In the genomic region with DNA sequence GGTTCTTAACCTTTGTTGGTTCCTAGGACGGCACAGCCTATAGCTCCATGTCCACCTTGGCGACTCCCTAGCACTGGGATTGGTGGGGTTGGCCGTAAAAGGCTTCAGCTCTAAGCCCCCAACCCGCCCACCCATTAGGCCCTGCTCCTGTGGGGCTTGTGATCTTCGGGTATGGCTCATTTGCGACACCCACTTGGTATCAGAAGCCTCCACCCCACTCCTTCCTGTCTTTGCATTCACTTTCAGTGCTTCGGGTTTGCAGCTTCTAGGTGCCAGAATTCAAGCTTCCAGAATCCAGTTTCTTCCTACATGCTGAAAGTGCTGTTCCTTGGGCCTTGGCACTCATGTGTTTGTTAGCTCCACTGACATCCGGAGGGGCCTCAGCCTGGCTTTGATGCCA, we compare ENCODE assay signal across 23 cellular contexts. TPM values are rescaled to one million over a fixed set of nuclear protein-coding genes. Genes with fewer than 3 reads are reported as not detected.
"Had no signal": no experiment of that assay in that cellular context is flagged by ENCODE, and none has a peak within 500 bp of the region (broad histone marks: within the 10 kb centered on the region; RNA-seq: fewer than 3 reads in every experiment).

No MANE protein-coding gene starts in this region.

- H3K4me1 ChIP-seq: SJSA1 had no signal

- H3K27ac ChIP-seq: HL-60, KMS-11, SJSA1, SK-N-MC had no signal

- ATAC-seq: K562 had no signal

- H3K36me3 ChIP-seq: SJSA1 had no signal

- DNase-seq: Kasumi-1, MM.1S, NCI-H1092 treated with DMSO at 0.1 percent for 48 hours, NCI-H1436, NCI-H187, NCI-H2029, NCI-H2081 treated with DMSO at 0.1 percent for 48 hours, NCI-H2171 treated with DMSO at 0.1 percent for 48 hours, NCI-H2227 treated with DMSO at 0.1 percent for 48 hours, NCI-H524, NCI-H526 treated with DMSO at 0.1 percent for 48 hours, NCI-H748 treated with DMSO at 0.1 percent for 48 hours, Right ventricle myocardium superior, RPMI8226, SIG-M5 had no signal

- H3K9me3 ChIP-seq: SJSA1 had no signal

- H3K4me2 ChIP-seq: KMS-11 had no signal

- H3K9ac ChIP-seq: KMS-11 had no signal

- H3K4me3 ChIP-seq: K562, SJSA1, SK-N-MC had no signal

RNA-seq across cellular contexts. Expression of gene HABP2, which starts 39.5 kb away (rescaled TPM):
- total RNA-seq: M059J, NCI-H460, SJSA1 had no signal
- polyA plus RNA-seq: IgD-negative memory B cell, K562 had no signal
